In the genomic region with DNA sequence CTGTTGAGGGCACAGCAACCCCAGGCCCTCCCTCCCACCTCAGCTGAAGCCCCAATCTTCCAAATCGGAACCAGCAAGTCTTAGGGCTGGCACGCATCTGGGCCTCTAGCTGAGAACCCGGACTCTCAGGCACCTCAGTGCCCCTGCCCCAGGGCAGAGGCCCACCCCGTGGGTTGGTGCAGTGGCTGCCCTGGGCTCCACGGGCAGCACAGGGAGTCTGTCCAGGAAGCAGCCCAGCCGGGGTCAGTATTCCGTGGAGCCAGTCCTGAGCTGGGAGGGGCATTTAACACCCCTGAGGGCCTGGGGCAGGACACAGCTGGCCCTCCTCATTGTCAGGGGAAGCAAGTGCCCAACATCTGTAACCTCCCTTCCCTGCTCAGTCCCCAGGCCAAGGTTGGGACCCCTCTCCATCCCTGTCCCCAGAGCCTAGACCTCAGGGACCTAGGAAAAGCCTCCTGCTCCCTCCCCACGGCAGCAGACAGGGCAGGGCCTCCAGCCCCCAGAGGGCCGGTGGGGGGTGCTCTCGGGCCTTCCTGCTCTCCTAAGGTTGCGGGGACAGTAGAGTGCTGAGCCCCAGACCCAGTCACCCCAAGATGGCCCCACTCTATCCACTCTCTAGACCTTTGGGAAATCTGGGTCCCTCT, we compare ENCODE assay signal across 1 cellular context.
TF ChIP-seq lines count a peak whose summit lies in the region.

No MANE protein-coding gene starts in this region.

TF ChIP-seq in K562, 482 proteins besides CTCF, POLR2A, EP300 and RAD21:
- TF ChIP-seq HDAC1 (IDR thresholded peaks at IDR 0.05) (no peak), ZBTB12 (CRISPR knock-in tag; IDR thresholded peaks at IDR 0.05) (no peak), HDAC3 (IDR thresholded peaks at IDR 0.05; ENCODE audit: borderline replicate concordance, partially characterized antibody) (no peak), POLR2AphosphoS5 (IDR thresholded peaks at IDR 0.05; ENCODE audit: control insufficient read depth, insufficient read depth, low read depth, low read length) (no peak)
